ENCODE assay signal across 18 cellular contexts in the genomic region with DNA sequence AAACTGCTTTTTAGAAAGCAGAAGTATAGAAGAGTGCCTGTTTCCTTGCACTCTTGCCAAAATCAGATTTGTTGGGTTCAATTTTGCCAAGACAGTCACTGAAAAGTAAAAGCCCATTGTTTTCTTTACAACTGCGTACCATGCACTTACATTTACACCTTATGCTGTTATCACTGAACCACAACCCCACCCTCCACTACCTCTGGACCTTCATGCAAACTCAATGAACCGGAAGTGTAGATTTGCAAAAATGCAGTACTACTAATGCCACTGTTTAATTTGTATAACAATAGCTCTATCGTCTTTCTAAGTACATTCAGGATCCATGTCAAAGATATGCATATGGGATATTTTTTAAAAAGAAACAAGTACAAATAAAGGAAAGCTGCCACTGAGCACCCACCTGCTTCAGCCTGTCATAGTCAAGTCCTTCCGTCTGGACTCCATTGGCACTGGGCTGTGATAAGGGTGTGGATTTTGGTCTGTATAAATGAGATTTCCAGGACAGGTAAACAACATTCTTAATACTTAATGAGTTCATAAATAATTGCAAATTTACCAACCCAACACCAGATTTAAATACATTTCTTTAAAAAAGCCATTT.
"Had no signal": no experiment of that assay in that cellular context is flagged by ENCODE, and none has a peak within 500 bp of the region (broad histone marks: within the 10 kb centered on the region; RNA-seq: fewer than 3 reads in every experiment).

No MANE protein-coding gene starts in this region.

- H3K36me3 ChIP-seq: neutrophil, vagina had no signal

- H3K36me3 Mint-ChIP-seq: activated naive CD8-positive, alpha-beta T cell treated with anti-CD3 and anti-CD28 coated beads for 36 hours; natural killer cell had no signal

- H3K4me3 ChIP-seq: suprapubic skin, vagina had no signal

- H3K27ac Mint-ChIP-seq: activated naive CD8-positive, alpha-beta T cell treated with anti-CD3 and anti-CD28 coated beads for 36 hours; natural killer cell; stimulated activated naive CD8-positive, alpha-beta T cell treated with anti-CD3 and anti-CD28 coated beads, Interleukin-15, Interleukin-2, amounts not matched to agents 100 ng/mL and 50 ng/mL, for 24 hours had no signal

- H3K4me1 ChIP-seq: suprapubic skin, vagina had no signal

- DNase-seq: activated CD4-positive, alpha-beta T cell treated with anti-CD3 and anti-CD28 coated beads, Interleukin-2, amount 50 U/mL, for 48 hours; activated naive CD8-positive, alpha-beta T cell treated with anti-CD3 and anti-CD28 coated beads for 36 hours; caudate nucleus; erythroblast; foreskin melanocyte; glutamatergic neuron; mesenchymal stem cell; natural killer cell; stimulated activated CD4-positive, alpha-beta T cell treated with anti-CD3 and anti-CD28 coated beads, Interleukin-2, amount 100 ng/mL, for 24 hours; SW 1271; T-helper 2 cell; trophoblast cell; WERI-Rb-1 had no signal

- H3K27ac ChIP-seq: neutrophil, suprapubic skin, vagina, WERI-Rb-1 had no signal

- H3K9me3 Mint-ChIP-seq: activated naive CD8-positive, alpha-beta T cell treated with anti-CD3 and anti-CD28 coated beads for 36 hours; brain; natural killer cell; stimulated activated naive CD8-positive, alpha-beta T cell treated with anti-CD3 and anti-CD28 coated beads, Interleukin-15, Interleukin-2, amounts not matched to agents 100 ng/mL and 50 ng/mL, for 24 hours had no signal

- H3K27me3 Mint-ChIP-seq: activated naive CD8-positive, alpha-beta T cell treated with anti-CD3 and anti-CD28 coated beads for 36 hours; brain; stimulated activated naive CD8-positive, alpha-beta T cell treated with anti-CD3 and anti-CD28 coated beads, Interleukin-15, Interleukin-2, amounts not matched to agents 100 ng/mL and 50 ng/mL, for 24 hours had no signal

- H3K9me3 ChIP-seq: neutrophil, suprapubic skin, vagina had no signal

- ATAC-seq: natural killer cell had no signal

- H3K27me3 ChIP-seq: neutrophil, suprapubic skin, vagina had no signal

- H3K4me1 Mint-ChIP-seq: natural killer cell had no signal

- H3K4me3 Mint-ChIP-seq: activated naive CD8-positive, alpha-beta T cell treated with anti-CD3 and anti-CD28 coated beads for 36 hours; brain; natural killer cell; stimulated activated naive CD8-positive, alpha-beta T cell treated with anti-CD3 and anti-CD28 coated beads, Interleukin-15, Interleukin-2, amounts not matched to agents 100 ng/mL and 50 ng/mL, for 24 hours had no signal
